ENCODE assay signal across 20 cellular contexts in genomic region chr7:91836065-91836368, GRCh38. TPM values are rescaled to one million over a fixed set of nuclear protein-coding genes. Genes with fewer than 3 reads are reported as not detected.
DNase-seq lines count a peak whose midpoint lies in the region; FAIRE-seq and TF ChIP-seq lines count a peak whose summit lies in the region.
"Had no signal": no experiment of that assay in that cellular context is flagged by ENCODE, and none has a peak within 500 bp of the region (broad histone marks: within the 10 kb centered on the region; RNA-seq: fewer than 3 reads in every experiment).

No MANE protein-coding gene starts in this region.

- H3K27me3 Mint-ChIP-seq in astrocyte (ENCODE audit: low read depth, unreplicated experiment) (no peaks in the 10 kb centered on the region), mesothelial cell of epicardium (ENCODE audit: low read depth) (no peaks in the 10 kb centered on the region)
- H3K27me3 Mint-ChIP-seq: activated naive CD8-positive, alpha-beta T cell treated with anti-CD3 and anti-CD28 coated beads for 36 hours; central memory CD8-positive, alpha-beta T cell had no signal

- no peak for FAIRE-seq in astrocyte (lab: Jason Lieb, UNC)
- FAIRE-seq: endometrium, GM19239 had no signal

- no peaks in the 10 kb centered on the region for H3K36me3 ChIP-seq in astrocyte (ENCODE audit: insufficient read depth, low read length)
- H3K36me3 ChIP-seq: stomach had no signal

- H3K4me3 ChIP-seq in astrocyte (ENCODE audit: insufficient read depth, low read depth, low read length): no peak overlapping the region
- H3K4me3 ChIP-seq: psoas muscle, stomach had no signal

- H3K27ac Mint-ChIP-seq in astrocyte (ENCODE audit: unreplicated experiment) (no peak overlapping the region), mesothelial cell of epicardium (peak overlapping the region; percentile 82)
- H3K27ac Mint-ChIP-seq: activated naive CD8-positive, alpha-beta T cell treated with anti-CD3 and anti-CD28 coated beads for 36 hours; activated T-cell treated with anti-CD3 and anti-CD28 coated beads, Interleukin-2, amount 50 U/mL, for 72 hours had no signal

- no peaks in the 10 kb centered on the region for H3K79me2 ChIP-seq in astrocyte (ENCODE audit: insufficient read depth, low read length)

- no peak overlapping the region for H2AFZ ChIP-seq in astrocyte (ENCODE audit: low read depth, low read length)

- H4K20me1 ChIP-seq in astrocyte (ENCODE audit: insufficient read depth, low read length): no peaks in the 10 kb centered on the region

- H3K9ac ChIP-seq in astrocyte (ENCODE audit: low read length): no peak overlapping the region

- DNase-seq in NCI-H524 (lab: John Stamatoyannopoulos, UW) (peak; percentile 5 to 30), NCI-H524 treated with DMSO at 0.1 percent for 48 hours (lab: John Stamatoyannopoulos, UW) (no peak), NCI-H1105 (lab: John Stamatoyannopoulos, UW) (peak; percentile 59), astrocyte (ENCODE audit: low read depth) (peak; percentile 33), mesothelial cell of epicardium (ENCODE audit: low spot score in 2 of 2, unreplicated experiment in 2 of 2) (no peak), amniotic stem cell (lab: John Stamatoyannopoulos, UW) (no peak), KG1 (lab: John Stamatoyannopoulos, UW) (no peak), GM10266 (ENCODE audit: extremely low spot score) (no peak)
- DNase-seq: activated CD4-positive, alpha-beta T cell treated with anti-CD3 and anti-CD28 coated beads, Interleukin-2, amount 50 U/mL, for 48 hours; activated naive CD8-positive, alpha-beta T cell treated with anti-CD3 and anti-CD28 coated beads for 36 hours; activated T-cell treated with anti-CD3 and anti-CD28 coated beads, Interleukin-2, amount 50 U/mL, for 72 hours; Caco-2; KBM-7; NCI-H1930; psoas muscle; stomach had no signal

- H3K9me3 Mint-ChIP-seq in astrocyte (ENCODE audit: unreplicated experiment): peaks cover under 1% of the 10 kb centered on the region
- peaks cover under 1% of the 10 kb centered on the region for H3K9me3 Mint-ChIP-seq in mesothelial cell of epicardium
- H3K9me3 Mint-ChIP-seq: activated naive CD8-positive, alpha-beta T cell treated with anti-CD3 and anti-CD28 coated beads for 36 hours; activated T-cell treated with anti-CD3 and anti-CD28 coated beads, Interleukin-2, amount 50 U/mL, for 72 hours; central memory CD8-positive, alpha-beta T cell; nephron had no signal

- no peaks in the 10 kb centered on the region for H3K27me3 ChIP-seq in astrocyte (ENCODE audit: insufficient read depth, low read length)
- H3K27me3 ChIP-seq: stomach had no signal

- no peak for TF ChIP-seq CTCF in astrocyte (IDR thresholded peaks at IDR 0.05; ENCODE audit: insufficient read depth, low read depth, low read length)
- TF ChIP-seq CTCF in mesothelial cell of epicardium (IDR thresholded peaks at IDR 0.05; ENCODE audit: unreplicated experiment): no peak
- TF ChIP-seq CTCF in GM10266 (IDR thresholded peaks at IDR 0.05; ENCODE audit: control insufficient read depth, insufficient read depth, low read depth, missing control alignments): no peak

- H3K4me3 Mint-ChIP-seq in astrocyte (ENCODE audit: unreplicated experiment) (no peak overlapping the region), mesothelial cell of epicardium (no peak overlapping the region)
- H3K4me3 Mint-ChIP-seq: activated naive CD8-positive, alpha-beta T cell treated with anti-CD3 and anti-CD28 coated beads for 36 hours; activated T-cell treated with anti-CD3 and anti-CD28 coated beads, Interleukin-2, amount 50 U/mL, for 72 hours; central memory CD8-positive, alpha-beta T cell; nephron had no signal

- H3K27ac ChIP-seq in astrocyte (ENCODE audit: low read depth, low read length): no peak overlapping the region
- H3K27ac ChIP-seq: psoas muscle, stomach had no signal

- H3K36me3 Mint-ChIP-seq in astrocyte (ENCODE audit: low read depth, unreplicated experiment) (no peaks in the 10 kb centered on the region), mesothelial cell of epicardium (peaks cover under 1% of the 10 kb centered on the region)

- H3K4me1 ChIP-seq in astrocyte (ENCODE audit: insufficient read depth, low read length): no peaks in the 10 kb centered on the region
- H3K4me1 ChIP-seq: Caco-2, psoas muscle had no signal

- H3K4me1 Mint-ChIP-seq in astrocyte (ENCODE audit: low read depth, unreplicated experiment) (peaks cover 5% of the 10 kb centered on the region), mesothelial cell of epicardium (peaks cover 17% of the 10 kb centered on the region)
- H3K4me1 Mint-ChIP-seq: activated naive CD8-positive, alpha-beta T cell treated with anti-CD3 and anti-CD28 coated beads for 36 hours; central memory CD8-positive, alpha-beta T cell had no signal

- H3K9me3 ChIP-seq in astrocyte (ENCODE audit: insufficient read depth, low read depth, low read length): no peaks in the 10 kb centered on the region
- H3K9me3 ChIP-seq: Caco-2, stomach had no signal

- H3K4me2 ChIP-seq in astrocyte (ENCODE audit: low read length): no peak overlapping the region

RNA-seq across cellular contexts. Expression of gene MTERF1, which starts 44.5 kb away (rescaled TPM):
- 10.9 and 12.3 TPM in 2 replicates for total RNA-seq in astrocyte
- 14.7 to 19.3 TPM (median 15.2 TPM) in 3 replicates for total RNA-seq in mesothelial cell of epicardium

Comparison
In these comparisons a context has a peak if more than half of its experiments do, and no peak if none do; other contexts are left out.
1. DNase-seq: peak in NCI-H524 (2 of 2), NCI-H1105 (single experiment) and astrocyte (single experiment); none in NCI-H524 treated with DMSO at 0.1 percent for 48 hours (single experiment), mesothelial cell of epicardium (0 of 2), amniotic stem cell (single experiment), KG1 (single experiment) and GM10266 (single experiment).